In genomic region chr15:47705601-47706000, GRCh38 we compare ENCODE assay signal across 15 cellular contexts. TPM values are rescaled to one million over a fixed set of nuclear protein-coding genes. Genes with fewer than 3 reads are reported as not detected.
A peak's percentile ranks its signal among the peaks of the same experiment; 100 is the strongest.
DNase-seq lines count a peak whose midpoint lies in the region; ATAC-seq, FAIRE-seq and TF ChIP-seq lines count a peak whose summit lies in the region.
"Had no signal": no experiment of that assay in that cellular context is flagged by ENCODE, and none has a peak within 500 bp of the region (broad histone marks: within the 10 kb centered on the region; RNA-seq: fewer than 3 reads in every experiment).

No MANE protein-coding gene starts in this region.

- H3K27ac ChIP-seq in body of pancreas: peak overlapping the region in 1 of 4 donors; percentile 34
- H3K27ac ChIP-seq in left lung: no peak overlapping the region
- peak overlapping the region in 1 of 4 donors; percentile 26 for H3K27ac ChIP-seq in pancreas
- H3K27ac ChIP-seq in GM23248: no peak overlapping the region
- H3K27ac ChIP-seq: C4-2B had no signal

- no peak for TF ChIP-seq CTCF in body of pancreas (IDR thresholded peaks at IDR 0.05)
- no peak for TF ChIP-seq CTCF in left lung (IDR thresholded peaks at IDR 0.05)
- no peak for TF ChIP-seq CTCF in pancreas (IDR thresholded peaks at IDR 0.05)

- intact Hi-C loops in body of pancreas (cut with DNase I) (no loop called here), left lung (cut with DNase I) (no loop called here), pancreas (cut with DNase I) (no loop called here)

- no peaks in the 10 kb centered on the region for H3K36me3 ChIP-seq in body of pancreas (replicated peaks in 1 of 2; ENCODE audit: insufficient read depth in 1 of 2, low read depth in 2 of 2)
- no peaks in the 10 kb centered on the region for H3K36me3 ChIP-seq in left lung
- H3K36me3 ChIP-seq in pancreas: no peaks in the 10 kb centered on the region
- no peaks in the 10 kb centered on the region for H3K36me3 ChIP-seq in GM23248 (ENCODE audit: low read depth)
- H3K36me3 ChIP-seq: BE2C had no signal

- H3K4me3 ChIP-seq in body of pancreas (no peak overlapping the region), left lung (no peak overlapping the region), pancreas (no peak overlapping the region), GM23248 (no peak overlapping the region)

- no peak for FAIRE-seq in pancreas (lab: Jason Lieb, UNC)
- FAIRE-seq: GM12891 had no signal

- H3K4me2 ChIP-seq in GM23248 (ENCODE audit: unreplicated experiment): no peak overlapping the region

- ATAC-seq in body of pancreas (peak; percentile 48), left lung (peak; percentile 40), pancreas (peak; percentile 16 to 85 (median 56)), GM21717 (IDR thresholded peaks at IDR 0.05; ENCODE audit: unreplicated experiment) (no peak)

- H3K27me3 ChIP-seq in body of pancreas (no peaks in the 10 kb centered on the region), left lung (no peaks in the 10 kb centered on the region), pancreas (no peaks in the 10 kb centered on the region), GM23248 (replicated peaks; ENCODE audit: insufficient read depth) (no peaks in the 10 kb centered on the region)
- H3K27me3 ChIP-seq: BE2C had no signal

- H3K4me1 ChIP-seq in body of pancreas: peaks cover 6% of the 10 kb centered on the region
- no peaks in the 10 kb centered on the region for H3K4me1 ChIP-seq in left lung
- H3K4me1 ChIP-seq in pancreas: no peaks in the 10 kb centered on the region
- no peaks in the 10 kb centered on the region for H3K4me1 ChIP-seq in GM23248 (ENCODE audit: insufficient read depth)

- H3K9me3 ChIP-seq in body of pancreas: no peaks in the 10 kb centered on the region
- no peaks in the 10 kb centered on the region for H3K9me3 ChIP-seq in left lung
- no peaks in the 10 kb centered on the region for H3K9me3 ChIP-seq in pancreas
- no peaks in the 10 kb centered on the region for H3K9me3 ChIP-seq in GM23248 (ENCODE audit: low read depth)
- H3K9me3 ChIP-seq: BE2C had no signal

- 53% methylated on average over 4 of the region's 4 CpGs for WGBS in body of pancreas, 2 donors
- WGBS in pancreas, 2 donors: 53 to 56% methylated on average over 4 of the region's 4 CpGs
- WGBS in GM23248 (ENCODE audit: low coverage in 1 of 2, low lambda C conversion rate in 2 of 2, missing lambda C conversion rate in 2 of 2), 2 experiments: 73 to 76% methylated on average over 4 of the region's 4 CpGs

- peak in 2 of 4 donors; percentile 35 to 37 for DNase-seq in body of pancreas
- no peak for DNase-seq in left lung
- DNase-seq in pancreas: no peak
- no peak for DNase-seq in effector CD8-positive, alpha-beta T cell (lab: John Stamatoyannopoulos, UW)
- DNase-seq in HuH-7.5 (ENCODE audit: low spot score): no peak
- DNase-seq in GM23248: no peak
- DNase-seq: BE2C; CD4-positive, alpha-beta memory T cell; DMS79; H9 had no signal

- no peak overlapping the region for H3K9ac ChIP-seq in GM23248

- H3K9me2 ChIP-seq in GM23248 (ENCODE audit: insufficient read depth): no peaks in the 10 kb centered on the region

- no peaks in the 10 kb centered on the region for H3F3A ChIP-seq in GM23248 (ENCODE audit: insufficient read depth)

- no peaks in the 10 kb centered on the region for H3K79me2 ChIP-seq in GM23248 (ENCODE audit: insufficient read depth)

- H4K20me1 ChIP-seq in GM23248 (ENCODE audit: insufficient read depth): no peaks in the 10 kb centered on the region

- in situ Hi-C loops in GM23248 (cut with MboI): no loop called here

- H2AFZ ChIP-seq in GM23248: no peak overlapping the region

- TF ChIP-seq POLR2A in body of pancreas (IDR thresholded peaks at IDR 0.05): no peak

RNA-seq across cellular contexts. Expression of gene SEMA6D, which starts 11.7 kb away (rescaled TPM):
- total RNA-seq in body of pancreas: 10 to 100 TPM; 13.5 to 18.2 TPM
- 1 to 10 TPM; 5.9 to 6.3 TPM for total RNA-seq in left lung
- total RNA-seq in pancreas: 10 to 100 TPM in 2 of 6 donors, 1 to 10 TPM in 4; 4.7 to 14.1 (median 6.3) TPM
- 1 to 10 TPM; 5.4 to 8.9 TPM for polyA plus RNA-seq in pancreas
- total RNA-seq in GM23248 (2014; rRNA removed; shearing (Covaris generic)): 1.4 TPM in 2 replicates
- polyA plus RNA-seq in GM23248 (2016; fragmentation: Nextera tagmentation; extraction: Ambion mirVana): 0.86 and 1.1 TPM in 2 replicates
- total RNA-seq: CD4-positive, alpha-beta memory T cell; G401; HT-29 had no signal
- polyA plus RNA-seq: CD4-positive, alpha-beta memory T cell had no signal
